Comparison of ENCODE assay signal across 9 cellular contexts in genomic region chr4:78720994-78721677, GRCh38. TPM values are rescaled to one million over a fixed set of nuclear protein-coding genes. Genes with fewer than 3 reads are reported as not detected.
DNase-seq lines count a peak whose midpoint lies in the region; ATAC-seq and TF ChIP-seq lines count a peak whose summit lies in the region.
"Had no signal": no experiment of that assay in that cellular context is flagged by ENCODE, and none has a peak within 500 bp of the region (broad histone marks: within the 10 kb centered on the region; RNA-seq: fewer than 3 reads in every experiment).

No MANE protein-coding gene starts in this region.

- H3K4me1 ChIP-seq in CD4-positive, CD25-positive, alpha-beta regulatory T cell (ENCODE audit: control insufficient read depth, insufficient read depth, low read length, poor library complexity, severe bottlenecking): peaks cover 10% of the 10 kb centered on the region
- H3K4me1 ChIP-seq in IMR-90 (ENCODE audit: control insufficient read depth, insufficient read depth, low read length): no peaks in the 10 kb centered on the region
- H3K4me1 ChIP-seq in colonic mucosa: no peaks in the 10 kb centered on the region
- peaks cover 0 to 9% of the 10 kb centered on the region in 2 donors for H3K4me1 ChIP-seq in neuronal stem cell (ENCODE audit: control insufficient read depth in 2 of 2, insufficient read depth in 1 of 2, low read depth in 1 of 2, low read length in 2 of 2)

- POLR2A ChIA-PET in IMR-90 (lab: Charles Lee; ENCODE audit: unreplicated experiment): no interaction called here

- intact Hi-C loops in IMR-90 (cut with micrococcal nuclease) (no loop called here), colonic mucosa (cut with DNase I) (no loop called here)

- H3K4me1 Mint-ChIP-seq in CD4-positive, CD25-positive, alpha-beta regulatory T cell: peaks cover 11 to 24% (median 20%) of the 10 kb centered on the region in 4 donors

- no peaks in the 10 kb centered on the region for H3K36me3 Mint-ChIP-seq in CD4-positive, CD25-positive, alpha-beta regulatory T cell

- no peak overlapping the region for H3K27ac ChIP-seq in CD4-positive, CD25-positive, alpha-beta regulatory T cell (ENCODE audit: insufficient read depth, low read length, poor library complexity, severe bottlenecking)
- H3K27ac ChIP-seq in IMR-90 (ENCODE audit: insufficient read depth, low read length) (no peak overlapping the region), colonic mucosa (no peak overlapping the region), neuronal stem cell (replicated peaks; ENCODE audit: low read length) (no peak overlapping the region)
- H3K27ac ChIP-seq: thoracic aorta had no signal

- no peak for TF ChIP-seq RAD21 in IMR-90 (IDR thresholded peaks at IDR 0.05; ENCODE audit: low read length)

- TF ChIP-seq CTCF in IMR-90 (conservative IDR thresholded peaks at IDR 0.05; ENCODE audit: low read depth, low read length) (no peak), colonic mucosa (IDR thresholded peaks at IDR 0.05) (no peak)

- dilution Hi-C loops in IMR-90 (cut with HindIII; ENCODE audit: low sequenced_read_pairs, unreplicated experiment): no loop called here

- no TSS peak for BruUV-seq in IMR-90 (replicated peaks; lab: Mats Ljungman, UMichigan)

- H3K79me1 ChIP-seq in IMR-90 (ENCODE audit: low read depth in 1 of 2, low read length in 2 of 2) (no peaks in the 10 kb centered on the region), neuronal stem cell (ENCODE audit: low read depth, low read length) (no peaks in the 10 kb centered on the region)

- H3K14ac ChIP-seq in IMR-90 (replicated peaks; ENCODE audit: low read depth, low read length): no peak overlapping the region; the same call in 1 of the 2 replicates
- no peak overlapping the region for H3K14ac ChIP-seq in neuronal stem cell (ENCODE audit: low read length)

- H3K18ac ChIP-seq in IMR-90 (ENCODE audit: low read depth, low read length) (no peak overlapping the region), neuronal stem cell (ENCODE audit: low read length) (no peak overlapping the region)

- H2BK15ac ChIP-seq in IMR-90 (ENCODE audit: low read depth, low read length) (no peak overlapping the region), neuronal stem cell (ENCODE audit: low read length) (no peak overlapping the region)

- H2AFZ ChIP-seq in IMR-90 (replicated peaks; ENCODE audit: low read length, poor library complexity) (peak overlapping the region; percentile 57), neuronal stem cell (ENCODE audit: low read length) (no peak overlapping the region)

- H3K4me3 ChIP-seq in CD4-positive, CD25-positive, alpha-beta regulatory T cell (ENCODE audit: low read depth, low read length): peak overlapping the region; percentile 57
- H3K4me3 ChIP-seq in IMR-90 (ENCODE audit: insufficient read depth, low read depth, low read length): no peak overlapping the region
- no peak overlapping the region for H3K4me3 ChIP-seq in colonic mucosa
- peak overlapping the region in 1 of 2 donors; percentile 54 for H3K4me3 ChIP-seq in neuronal stem cell (ENCODE audit: low read length in 2 of 2)
- H3K4me3 ChIP-seq: thoracic aorta had no signal

- peak overlapping the region; percentile 5 to 71 (median 65) for H3K27ac Mint-ChIP-seq in CD4-positive, CD25-positive, alpha-beta regulatory T cell

- H3K4ac ChIP-seq in IMR-90 (ENCODE audit: low read depth, low read length) (no peak overlapping the region), neuronal stem cell (ENCODE audit: low read length) (no peak overlapping the region)

- H4K20me1 ChIP-seq in IMR-90 (ENCODE audit: insufficient read depth, low read length): no peaks in the 10 kb centered on the region

- TF ChIP-seq POLR2A in IMR-90 (IDR thresholded peaks at IDR 0.05; ENCODE audit: low read depth, low read length): no peak

- no CpG with 5 or more reads among the region's 10 CpGs for WGBS in IMR-90 (ENCODE audit: extremely low coverage in 2 of 2, insufficient read length in 1 of 2), 2 experiments
- WGBS in neuronal stem cell (ENCODE audit: extremely low coverage in 2 of 2, insufficient read length in 2 of 2, insufficient replicate concordance in 1 of 2), 2 donors: no CpG with 5 or more reads among the region's 10 CpGs

- H2BK20ac ChIP-seq in IMR-90 (ENCODE audit: low read depth, low read length): no peak overlapping the region

- DNase-seq in CD4-positive, CD25-positive, alpha-beta regulatory T cell: peak in 1 of 3 donors; percentile 68
- no peak for DNase-seq in IMR-90
- peak; percentile 36 for DNase-seq in colonic mucosa
- peak; percentile 1 to 14 for DNase-seq in stimulated activated CD8-positive, alpha-beta memory T cell treated with anti-CD3 and anti-CD28 coated beads, Interleukin-15, amount 100 ng/mL, for 48 hours (ENCODE audit: low read depth in 2 of 2)
- DNase-seq in NCI-H1694 (lab: John Stamatoyannopoulos, UW): no peak
- DNase-seq in neuronal stem cell (ENCODE audit: low spot score): no peak
- DNase-seq in NCI-H187 treated with DMSO at 0.1 percent for 48 hours (lab: John Stamatoyannopoulos, UW): no peak

- H2BK5ac ChIP-seq in IMR-90 (ENCODE audit: low read depth, low read length, poor library complexity, severe bottlenecking): no peak overlapping the region
- H2BK5ac ChIP-seq in neuronal stem cell (ENCODE audit: low read length): no peak overlapping the region

- H2AK5ac ChIP-seq in IMR-90 (ENCODE audit: low read depth, low read length): no peak overlapping the region
- no peak overlapping the region for H2AK5ac ChIP-seq in neuronal stem cell (ENCODE audit: low read depth, low read length)

- no peak overlapping the region for H3K56ac ChIP-seq in IMR-90 (ENCODE audit: extremely low read depth, insufficient read depth, low read length)

- H2AK9ac ChIP-seq in IMR-90 (replicated peaks; ENCODE audit: low read depth, low read length, poor library complexity): no peak overlapping the region

- peak; percentile 56 to 60 for ATAC-seq in CD4-positive, CD25-positive, alpha-beta regulatory T cell (ENCODE audit: low read depth in 2 of 2)
- peak; percentile 92 for ATAC-seq in GM21381 (IDR thresholded peaks at IDR 0.05; ENCODE audit: unreplicated experiment)
- no peak for ATAC-seq in IMR-90 (ENCODE audit: low read depth)

- H3K9me1 ChIP-seq in IMR-90 (ENCODE audit: insufficient read depth, low read length): no peaks in the 10 kb centered on the region

- in situ Hi-C loops in IMR-90 (cut with MboI; ENCODE audit: low sequenced_read_pairs): no loop called here

- H3K9me3 ChIP-seq in CD4-positive, CD25-positive, alpha-beta regulatory T cell (ENCODE audit: control insufficient read depth in 2 of 2, low read length in 2 of 2): no peaks in the 10 kb centered on the region
- no peaks in the 10 kb centered on the region for H3K9me3 ChIP-seq in IMR-90 (ENCODE audit: control insufficient read depth, insufficient read depth, low read length)
- no peaks in the 10 kb centered on the region for H3K9me3 ChIP-seq in colonic mucosa
- H3K9me3 ChIP-seq in neuronal stem cell (replicated peaks in 1 of 2; ENCODE audit: control insufficient read depth in 2 of 2, insufficient read depth in 1 of 2, low read depth in 1 of 2, low read length in 2 of 2): no peaks in the 10 kb centered on the region
- H3K9me3 ChIP-seq: thoracic aorta had no signal

- H3K4me2 ChIP-seq in IMR-90 (ENCODE audit: low read depth, low read length) (no peak overlapping the region), neuronal stem cell (ENCODE audit: insufficient read depth, low read length, poor library complexity, severe bottlenecking) (no peak overlapping the region)

- H3K4me3 Mint-ChIP-seq in CD4-positive, CD25-positive, alpha-beta regulatory T cell: peak overlapping the region; percentile 43 to 64 (median 50)

- H2BK12ac ChIP-seq in neuronal stem cell (ENCODE audit: low read length): no peak overlapping the region

- H2BK120ac ChIP-seq in IMR-90 (ENCODE audit: low read depth, low read length) (no peak overlapping the region), neuronal stem cell (ENCODE audit: low read depth, low read length) (no peak overlapping the region)

- H3K27me3 ChIP-seq in CD4-positive, CD25-positive, alpha-beta regulatory T cell (ENCODE audit: control insufficient read depth, insufficient read depth, low read length): no peaks in the 10 kb centered on the region
- H3K27me3 ChIP-seq in IMR-90 (ENCODE audit: control insufficient read depth, insufficient read depth, low read length) (no peaks in the 10 kb centered on the region), colonic mucosa (no peaks in the 10 kb centered on the region), neuronal stem cell (ENCODE audit: control insufficient read depth in 3 of 3, insufficient read depth in 3 of 3, low read depth in 1 of 3, low read length in 3 of 3) (no peaks in the 10 kb centered on the region)

- no peak overlapping the region for H4K5ac ChIP-seq in IMR-90 (ENCODE audit: low read depth, low read length)

- 0 out of 4 replicates have a peak overlapping the region, but pooled peaks of 1 of the 2 experiments have one; percentile 50 for H4K8ac ChIP-seq in IMR-90 (ENCODE audit: low read depth in 2 of 2, low read length in 2 of 2)
- no peak overlapping the region for H4K8ac ChIP-seq in neuronal stem cell (ENCODE audit: low read depth, low read length)

- no peaks in the 10 kb centered on the region for H3K36me3 ChIP-seq in CD4-positive, CD25-positive, alpha-beta regulatory T cell (ENCODE audit: control insufficient read depth, insufficient read depth, low read length)
- H3K36me3 ChIP-seq in IMR-90 (ENCODE audit: control insufficient read depth, insufficient read depth, low read length) (no peaks in the 10 kb centered on the region), colonic mucosa (no peaks in the 10 kb centered on the region), neuronal stem cell (replicated peaks in 1 of 2; ENCODE audit: control insufficient read depth in 2 of 2, insufficient read depth in 2 of 2, low read length in 2 of 2) (no peaks in the 10 kb centered on the region)
- H3K36me3 ChIP-seq: thoracic aorta had no signal

- peaks cover 11% of the 10 kb centered on the region for H3K27me3 Mint-ChIP-seq in CD4-positive, CD25-positive, alpha-beta regulatory T cell

- H3K9ac ChIP-seq in IMR-90 (ENCODE audit: low read depth, low read length): no peak overlapping the region
- H3K9ac ChIP-seq in colonic mucosa (ENCODE audit: low read depth in 2 of 2, low read length in 2 of 2): no peak overlapping the region
- H3K9ac ChIP-seq in neuronal stem cell (ENCODE audit: low read depth, low read length, poor library complexity): no peak overlapping the region

- no peaks in the 10 kb centered on the region for H3K9me3 Mint-ChIP-seq in CD4-positive, CD25-positive, alpha-beta regulatory T cell

- no peak overlapping the region for H3K23ac ChIP-seq in IMR-90 (ENCODE audit: low read depth, low read length)
- no peak overlapping the region for H3K23ac ChIP-seq in neuronal stem cell (ENCODE audit: low read depth, low read length, poor library complexity)

- H4K91ac ChIP-seq in IMR-90 (ENCODE audit: insufficient read depth, low read depth, low read length) (no peak overlapping the region), neuronal stem cell (ENCODE audit: low read depth, low read length, poor library complexity) (no peak overlapping the region)

- CTCF ChIA-PET in IMR-90 (lab: Yijun Ruan, JAX): no interaction called here

RNA-seq across cellular contexts. Expression of gene BMP2K, which starts 55.0 kb away (rescaled TPM):
- 7.8 TPM for total RNA-seq in CD4-positive, CD25-positive, alpha-beta regulatory T cell
- 1 to 10 TPM; 1.2 to 2.2 (median 1.8) TPM for polyA plus RNA-seq in CD4-positive, CD25-positive, alpha-beta regulatory T cell
- total RNA-seq in IMR-90 (2012; rRNA removed) (46.1 and 59.7 TPM in 2 replicates), colonic mucosa (10 to 100 TPM; 52.4 to 55.7 TPM)
- polyA plus RNA-seq in IMR-90 (2012; rRNA removed): 14.3 and 15.8 TPM in 2 replicates
- 3.6 and 3.8 TPM in 2 replicates for polyA plus RNA-seq in IMR-90 (2012; cell fraction: cytosol; rRNA removed)
- 7.6 and 39.7 TPM in 2 replicates for polyA plus RNA-seq in IMR-90 (2012; cell fraction: nucleus; rRNA removed; ENCODE audit: low replicate concordance)
- 23.7 TPM for polyA plus RNA-seq in neuronal stem cell (2013, experiment 1 of 2)
- 24.1 TPM for polyA plus RNA-seq in neuronal stem cell (2013, experiment 2 of 2)

Comparison
In these comparisons a context has a peak if more than half of its experiments do, and no peak if none do; other contexts are left out.
1. DNase-seq: peak in colonic mucosa (single experiment) and stimulated activated CD8-positive, alpha-beta memory T cell treated with anti-CD3 and anti-CD28 coated beads, Interleukin-15, amount 100 ng/mL, for 48 hours (2 of 2); none in IMR-90 (single experiment), NCI-H1694 (single experiment), neuronal stem cell (single experiment) and NCI-H187 treated with DMSO at 0.1 percent for 48 hours (single experiment).